18 cellular contexts compared by ENCODE assay signal in the genomic region with DNA sequence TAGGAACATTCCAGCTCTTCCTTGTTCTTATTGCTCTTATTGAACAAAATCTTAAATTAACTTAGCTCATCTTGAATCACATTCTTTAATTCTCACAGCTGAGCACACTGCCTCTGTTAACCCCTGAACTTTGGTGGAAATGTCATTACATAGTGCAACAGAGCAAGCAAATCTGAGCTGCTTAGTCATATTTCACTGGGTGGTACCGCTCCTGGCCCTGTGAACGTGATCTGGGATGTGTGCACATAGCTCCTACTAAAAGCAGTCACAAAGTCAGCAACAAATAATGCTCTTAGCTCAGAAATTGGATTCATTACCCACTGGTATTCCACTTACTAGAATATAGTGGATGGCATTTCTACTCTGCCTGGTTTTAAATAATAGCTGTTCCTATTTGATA. TPM values are rescaled to one million over a fixed set of nuclear protein-coding genes. Genes with fewer than 3 reads are reported as not detected.
A peak's percentile ranks its signal among the peaks of the same experiment; 100 is the strongest.
DNase-seq lines count a peak whose midpoint lies in the region; ATAC-seq, FAIRE-seq and TF ChIP-seq lines count a peak whose summit lies in the region.
"Had no signal": no experiment of that assay in that cellular context is flagged by ENCODE, and none has a peak within 500 bp of the region (broad histone marks: within the 10 kb centered on the region; RNA-seq: fewer than 3 reads in every experiment).

No MANE protein-coding gene starts in this region.

- no peaks in the 10 kb centered on the region for H3K9me3 ChIP-seq in tibial artery
- H3K9me3 ChIP-seq in kidney (ENCODE audit: control insufficient read depth in 1 of 2, low read length in 2 of 2), result no peaks in the 10 kb centered on the region
- H3K9me3 ChIP-seq: BE2C, spleen, testis had no signal

- H3K27me3 Mint-ChIP-seq in stimulated activated naive CD8-positive, alpha-beta T cell treated with anti-CD3 and anti-CD28 coated beads, Interleukin-15, amount 100 ng/mL, for 72 hours, result no peaks in the 10 kb centered on the region
- no peaks in the 10 kb centered on the region for H3K27me3 Mint-ChIP-seq in activated T-helper 2 cell treated with anti-CD3 and anti-CD28 coated beads, Interferon-gamma antibody, Interleukin-2, Interleukin-4, amounts not matched to agents 10 μg/mL and 5 μg/mL and 100 μg/mL, durations not matched to agents 14 hours and 24 hours and 36 hours (ENCODE audit: low read depth)

- no peak overlapping the region for H3K27ac Mint-ChIP-seq in stimulated activated naive CD8-positive, alpha-beta T cell treated with anti-CD3 and anti-CD28 coated beads, Interleukin-15, amount 100 ng/mL, for 72 hours
- H3K27ac Mint-ChIP-seq in activated T-helper 2 cell treated with anti-CD3 and anti-CD28 coated beads, Interferon-gamma antibody, Interleukin-2, Interleukin-4, amounts not matched to agents 10 μg/mL and 5 μg/mL and 100 μg/mL, durations not matched to agents 14 hours and 24 hours and 36 hours, result peak overlapping the region; percentile 47
- H3K27ac Mint-ChIP-seq: WTC11 had no signal

- peak overlapping the region; percentile 12 to 37 for H3K27ac ChIP-seq in tibial artery
- no peak overlapping the region for H3K27ac ChIP-seq in kidney (ENCODE audit: low read depth in 2 of 2, low read length in 2 of 2)
- H3K27ac ChIP-seq: spleen, testis had no signal

- intact Hi-C loops in activated T-helper 2 cell treated with anti-CD3 and anti-CD28 coated beads, Interferon-gamma antibody, Interleukin-2, Interleukin-4, amounts not matched to agents 10 μg/mL and 5 μg/mL and 100 μg/mL, durations not matched to agents 14 hours and 24 hours and 36 hours (cut with micrococcal nuclease), result no loop called here
- intact Hi-C loops in tibial artery (cut with DNase I; ENCODE audit: low total_unique reads), result no loop called here
- intact Hi-C loops in kidney (cut with DNase I), result no loop called here

- H3K36me3 ChIP-seq in tibial artery (no peaks in the 10 kb centered on the region), kidney (ENCODE audit: control insufficient read depth in 1 of 2, insufficient read depth in 2 of 2, low read length in 2 of 2) (no peaks in the 10 kb centered on the region)
- H3K36me3 ChIP-seq: BE2C, spleen had no signal

- H3K4me1 ChIP-seq in tibial artery, result peaks cover 0 to 15% (median 1%) of the 10 kb centered on the region in 4 donors
- H3K4me1 ChIP-seq in kidney (ENCODE audit: control insufficient read depth in 1 of 2, insufficient read depth in 1 of 2, low read depth in 1 of 2, low read length in 2 of 2), result no peaks in the 10 kb centered on the region
- H3K4me1 ChIP-seq: BE2C, testis had no signal

- H3K9ac ChIP-seq in kidney (ENCODE audit: low read length in 2 of 2), result no peak overlapping the region

- H3K9me3 Mint-ChIP-seq in stimulated activated naive CD8-positive, alpha-beta T cell treated with anti-CD3 and anti-CD28 coated beads, Interleukin-15, amount 100 ng/mL, for 72 hours, result no peaks in the 10 kb centered on the region
- no peaks in the 10 kb centered on the region for H3K9me3 Mint-ChIP-seq in activated T-helper 2 cell treated with anti-CD3 and anti-CD28 coated beads, Interferon-gamma antibody, Interleukin-2, Interleukin-4, amounts not matched to agents 10 μg/mL and 5 μg/mL and 100 μg/mL, durations not matched to agents 14 hours and 24 hours and 36 hours
- H3K9me3 Mint-ChIP-seq: WTC11 had no signal

- POLR2A ChIA-PET in HEK293T (lab: Yijun Ruan, JAX), result interaction anchor here (1.8 to 2.2 kb wide), 2 partner anchors 15 to 128 kb away, joined by 5 to 6 read pairs; a partner anchor contains a TSS

- DNase-seq in stimulated activated naive CD8-positive, alpha-beta T cell treated with anti-CD3 and anti-CD28 coated beads, Interleukin-15, Interleukin-2, amounts not matched to agents 100 U/mL and 50 U/mL, for 24 hours, result no peak
- DNase-seq in stimulated activated naive CD8-positive, alpha-beta T cell treated with anti-CD3 and anti-CD28 coated beads, Interleukin-15, amount 100 ng/mL, for 72 hours, result no peak
- DNase-seq in activated T-helper 2 cell treated with anti-CD3 and anti-CD28 coated beads, Interferon-gamma antibody, Interleukin-2, Interleukin-4, amounts not matched to agents 10 μg/mL and 5 μg/mL and 100 μg/mL, durations not matched to agents 14 hours and 24 hours and 36 hours (ENCODE audit: low spot score), result no peak
- DNase-seq in glomerular visceral epithelial cell (ENCODE audit: extremely low spot score) (peak; percentile 32), tibial artery (peak; percentile 35 to 64), kidney (no peak), HEK293T (ENCODE audit: extremely low spot score) (no peak)
- DNase-seq in stimulated activated naive CD4-positive, alpha-beta T cell treated with Interleukin-2 at 50 U/mL for 16 hours (lab: John Stamatoyannopoulos, UW), result no peak
- DNase-seq: BE2C, DMS79 treated with DMSO at 0.1 percent for 48 hours, foreskin melanocyte, NCI-H1694 treated with DMSO at 0.1 percent for 48 hours, NCI-H510A treated with DMSO at 0.1 percent for 48 hours, occipital lobe, spleen, testis had no signal

- no peaks in the 10 kb centered on the region for H3K27me3 ChIP-seq in tibial artery
- H3K27me3 ChIP-seq: BE2C, spleen, testis had no signal

- TF ChIP-seq CTCF in tibial artery (IDR thresholded peaks at IDR 0.05) (no peak), kidney (IDR thresholded peaks at IDR 0.05; ENCODE audit: borderline replicate concordance, extremely low read depth, insufficient read depth) (no peak)

- CTCF ChIA-PET in HEK293T (lab: Yijun Ruan, JAX), result interaction anchor here (0.6 to 1.5 kb wide), 2 partner anchors 14 to 413 kb away, joined by 3 to 5 read pairs; no protein-coding TSS in a partner anchor

- H3K4me3 Mint-ChIP-seq in stimulated activated naive CD8-positive, alpha-beta T cell treated with anti-CD3 and anti-CD28 coated beads, Interleukin-15, amount 100 ng/mL, for 72 hours, result no peak overlapping the region
- H3K4me3 Mint-ChIP-seq in activated T-helper 2 cell treated with anti-CD3 and anti-CD28 coated beads, Interferon-gamma antibody, Interleukin-2, Interleukin-4, amounts not matched to agents 10 μg/mL and 5 μg/mL and 100 μg/mL, durations not matched to agents 14 hours and 24 hours and 36 hours (ENCODE audit: low read depth), result no peak overlapping the region
- H3K4me3 Mint-ChIP-seq: WTC11 had no signal

- no peak overlapping the region for H3K4me3 ChIP-seq in tibial artery
- no peak overlapping the region for H3K4me3 ChIP-seq in kidney (ENCODE audit: low read length in 2 of 2)
- H3K4me3 ChIP-seq: spleen, testis had no signal

- peak; percentile 54 for ATAC-seq in stimulated activated naive CD8-positive, alpha-beta T cell treated with anti-CD3 and anti-CD28 coated beads, Interleukin-15, Interleukin-2, amounts not matched to agents 100 U/mL and 50 U/mL, for 24 hours
- ATAC-seq in stimulated activated naive CD8-positive, alpha-beta T cell treated with anti-CD3 and anti-CD28 coated beads, Interleukin-15, amount 100 ng/mL, for 72 hours, result no peak
- ATAC-seq: HCT116, WTC11 had no signal

- no peak for FAIRE-seq in kidney (lab: Jason Lieb, UNC)

- H3K36me3 Mint-ChIP-seq in activated T-helper 2 cell treated with anti-CD3 and anti-CD28 coated beads, Interferon-gamma antibody, Interleukin-2, Interleukin-4, amounts not matched to agents 10 μg/mL and 5 μg/mL and 100 μg/mL, durations not matched to agents 14 hours and 24 hours and 36 hours (ENCODE audit: low read depth), result peaks cover 37% of the 10 kb centered on the region
- H3K36me3 Mint-ChIP-seq: WTC11 had no signal

- H3K4me1 Mint-ChIP-seq in stimulated activated naive CD8-positive, alpha-beta T cell treated with anti-CD3 and anti-CD28 coated beads, Interleukin-15, amount 100 ng/mL, for 72 hours, result peaks cover 78% of the 10 kb centered on the region
- H3K4me1 Mint-ChIP-seq in activated T-helper 2 cell treated with anti-CD3 and anti-CD28 coated beads, Interferon-gamma antibody, Interleukin-2, Interleukin-4, amounts not matched to agents 10 μg/mL and 5 μg/mL and 100 μg/mL, durations not matched to agents 14 hours and 24 hours and 36 hours (ENCODE audit: low read depth), result peaks cover 64% of the 10 kb centered on the region

TF ChIP-seq in HEK293T, 16 proteins besides CTCF, POLR2A, EP300 and RAD21:
- TF ChIP-seq TARDBP (IDR thresholded peaks at IDR 0.05) (no peak), L3MBTL2 (conservative IDR thresholded peaks at IDR 0.05) (no peak), BHLHE40 (IDR thresholded peaks at IDR 0.05; ENCODE audit: borderline replicate concordance) (no peak), SP1 (IDR thresholded peaks at IDR 0.05) (no peak), FOXK2 (IDR thresholded peaks at IDR 0.05) (no peak), ARNT (IDR thresholded peaks at IDR 0.05) (no peak), SUZ12 (IDR thresholded peaks at IDR 0.05) (no peak), ZNF384 (IDR thresholded peaks at IDR 0.05) (no peak), FOXA1 (IDR thresholded peaks at IDR 0.05) (no peak)
TF ChIP-seq in HEK293T: peak in this region for 0.

RNA-seq across cellular contexts. Expression of a gene that starts 27.9 kb away (rescaled TPM):
- 77.2 and 77.9 TPM in 2 replicates for total RNA-seq in activated T-helper 2 cell treated with anti-CD3 and anti-CD28 coated beads, Interferon-gamma antibody, Interleukin-2, Interleukin-4, amounts not matched to agents 10 μg/mL and 5 μg/mL and 100 μg/mL, durations not matched to agents 14 hours and 24 hours and 36 hours
- 15.8 TPM for total RNA-seq in kidney
- polyA plus RNA-seq in kidney (ENCODE audit: insufficient read depth, low read depth, low replicate concordance), result 4.1 TPM

Comparison
In these comparisons a context has a peak if more than half of its experiments do, and no peak if none do; other contexts are left out.
1. DNase-seq: peak in glomerular visceral epithelial cell (single experiment) and tibial artery (2 of 2); none in stimulated activated naive CD8-positive, alpha-beta T cell treated with anti-CD3 and anti-CD28 coated beads, Interleukin-15, Interleukin-2, amounts not matched to agents 100 U/mL and 50 U/mL, for 24 hours (single experiment), stimulated activated naive CD8-positive, alpha-beta T cell treated with anti-CD3 and anti-CD28 coated beads, Interleukin-15, amount 100 ng/mL, for 72 hours (0 of 2), activated T-helper 2 cell treated with anti-CD3 and anti-CD28 coated beads, Interferon-gamma antibody, Interleukin-2, Interleukin-4, amounts not matched to agents 10 μg/mL and 5 μg/mL and 100 μg/mL, durations not matched to agents 14 hours and 24 hours and 36 hours (single experiment), stimulated activated naive CD4-positive, alpha-beta T cell treated with Interleukin-2 at 50 U/mL for 16 hours (single experiment), kidney (single experiment) and HEK293T (single experiment).
2. H3K27ac ChIP-seq: peak in tibial artery (2 of 2); none in kidney (0 of 2).